1 cellular context compared by ENCODE assay signal in the genomic region with DNA sequence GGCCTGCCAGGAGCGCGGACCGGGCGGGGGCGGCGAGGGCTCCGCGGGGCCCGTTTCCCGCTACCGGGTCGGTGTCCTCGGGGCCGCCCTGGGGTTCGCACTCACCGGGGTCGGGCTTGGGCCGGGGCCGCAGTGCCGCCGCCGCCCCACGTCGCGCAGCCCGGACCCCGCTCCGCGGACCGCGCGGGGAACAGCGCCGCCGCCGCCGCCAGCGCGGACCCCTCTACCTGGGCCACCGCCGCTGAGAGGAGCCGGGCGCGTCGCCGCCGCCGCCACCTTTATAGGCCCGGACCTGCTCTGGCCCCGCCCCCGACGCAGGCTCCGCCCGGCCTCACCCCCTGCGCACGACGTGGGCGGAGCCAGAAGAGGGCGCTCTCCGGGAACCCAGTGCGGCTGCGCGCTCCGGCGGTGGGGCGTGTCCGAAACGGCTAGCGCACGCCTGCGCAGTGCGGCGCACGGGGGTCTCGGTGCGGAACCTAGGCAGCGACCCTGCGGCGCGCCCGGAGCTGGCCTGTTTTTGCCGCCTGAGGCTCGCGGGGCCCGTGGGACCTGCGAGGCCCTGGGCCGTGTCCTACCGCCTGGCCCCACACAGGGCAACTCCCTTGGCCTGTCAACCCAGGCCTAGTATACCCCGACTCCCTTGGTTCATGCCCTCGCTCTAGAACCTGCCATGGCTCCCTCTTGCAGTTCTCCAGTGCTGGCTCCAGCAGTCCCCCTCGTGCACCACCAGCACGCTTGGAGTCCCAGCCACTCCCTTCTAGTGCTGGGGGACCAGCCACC.
TF ChIP-seq lines count a peak whose summit lies in the region.

A gene (minus strand): TSS at position 254 of the 780 bp plus-strand sequence. CDS start 393 bp downstream, outside the sequence.

TF ChIP-seq in HepG2, 621 proteins besides CTCF, POLR2A, EP300 and RAD21 (continued from another document and continues in another):
- TF ChIP-seq, protein P1, sequence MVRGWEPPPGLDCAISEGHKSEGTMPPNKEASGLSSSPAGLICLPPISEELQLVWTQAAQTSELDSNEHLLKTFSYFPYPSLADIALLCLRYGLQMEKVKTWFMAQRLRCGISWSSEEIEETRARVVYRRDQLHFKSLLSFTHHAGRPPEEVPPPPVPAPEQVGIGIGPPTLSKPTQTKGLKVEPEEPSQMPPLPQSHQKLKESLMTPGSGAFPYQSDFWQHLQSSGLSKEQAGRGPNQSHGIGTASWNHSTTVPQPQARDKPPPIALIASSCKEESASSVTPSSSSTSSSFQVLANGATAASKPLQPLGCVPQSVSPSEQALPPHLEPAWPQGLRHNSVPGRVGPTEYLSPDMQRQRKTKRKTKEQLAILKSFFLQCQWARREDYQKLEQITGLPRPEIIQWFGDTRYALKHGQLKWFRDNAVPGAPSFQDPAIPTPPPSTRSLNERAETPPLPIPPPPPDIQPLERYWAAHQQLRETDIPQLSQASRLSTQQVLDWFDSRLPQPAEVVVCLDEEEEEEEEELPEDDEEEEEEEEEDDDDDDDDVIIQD (CRISPR knock-in tag; IDR thresholded peaks at IDR 0.05; ENCODE audit: low read depth) = peak; percentile 32; the same call in 1 of the 2 replicates
- peak; percentile 56; the same call in 1 of the 2 replicates for TF ChIP-seq HNRNPUL1 (IDR thresholded peaks at IDR 0.05; ENCODE audit: low read depth, low read length)
- TF ChIP-seq ZNF124 (CRISPR knock-in tag; IDR thresholded peaks at IDR 0.05) = 0 out of 2 replicates have a peak, but pooled peaks have one; percentile 19
- TF ChIP-seq ZNF747 (CRISPR knock-in tag; IDR thresholded peaks at IDR 0.05; ENCODE audit: borderline replicate concordance) = peak; percentile 70; the same call in 1 of the 2 replicates
- TF ChIP-seq, protein P2, sequence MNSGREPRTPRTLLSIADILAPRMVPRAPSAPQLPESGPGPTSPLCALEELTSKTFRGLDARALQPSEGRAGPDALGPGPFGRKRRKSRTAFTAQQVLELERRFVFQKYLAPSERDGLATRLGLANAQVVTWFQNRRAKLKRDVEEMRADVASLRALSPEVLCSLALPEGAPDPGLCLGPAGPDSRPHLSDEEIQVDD (CRISPR knock-in tag; IDR thresholded peaks at IDR 0.05; ENCODE audit: borderline replicate concordance) = peak; percentile 64; the same call in 1 of the 2 replicates
- TF ChIP-seq, protein P3, sequence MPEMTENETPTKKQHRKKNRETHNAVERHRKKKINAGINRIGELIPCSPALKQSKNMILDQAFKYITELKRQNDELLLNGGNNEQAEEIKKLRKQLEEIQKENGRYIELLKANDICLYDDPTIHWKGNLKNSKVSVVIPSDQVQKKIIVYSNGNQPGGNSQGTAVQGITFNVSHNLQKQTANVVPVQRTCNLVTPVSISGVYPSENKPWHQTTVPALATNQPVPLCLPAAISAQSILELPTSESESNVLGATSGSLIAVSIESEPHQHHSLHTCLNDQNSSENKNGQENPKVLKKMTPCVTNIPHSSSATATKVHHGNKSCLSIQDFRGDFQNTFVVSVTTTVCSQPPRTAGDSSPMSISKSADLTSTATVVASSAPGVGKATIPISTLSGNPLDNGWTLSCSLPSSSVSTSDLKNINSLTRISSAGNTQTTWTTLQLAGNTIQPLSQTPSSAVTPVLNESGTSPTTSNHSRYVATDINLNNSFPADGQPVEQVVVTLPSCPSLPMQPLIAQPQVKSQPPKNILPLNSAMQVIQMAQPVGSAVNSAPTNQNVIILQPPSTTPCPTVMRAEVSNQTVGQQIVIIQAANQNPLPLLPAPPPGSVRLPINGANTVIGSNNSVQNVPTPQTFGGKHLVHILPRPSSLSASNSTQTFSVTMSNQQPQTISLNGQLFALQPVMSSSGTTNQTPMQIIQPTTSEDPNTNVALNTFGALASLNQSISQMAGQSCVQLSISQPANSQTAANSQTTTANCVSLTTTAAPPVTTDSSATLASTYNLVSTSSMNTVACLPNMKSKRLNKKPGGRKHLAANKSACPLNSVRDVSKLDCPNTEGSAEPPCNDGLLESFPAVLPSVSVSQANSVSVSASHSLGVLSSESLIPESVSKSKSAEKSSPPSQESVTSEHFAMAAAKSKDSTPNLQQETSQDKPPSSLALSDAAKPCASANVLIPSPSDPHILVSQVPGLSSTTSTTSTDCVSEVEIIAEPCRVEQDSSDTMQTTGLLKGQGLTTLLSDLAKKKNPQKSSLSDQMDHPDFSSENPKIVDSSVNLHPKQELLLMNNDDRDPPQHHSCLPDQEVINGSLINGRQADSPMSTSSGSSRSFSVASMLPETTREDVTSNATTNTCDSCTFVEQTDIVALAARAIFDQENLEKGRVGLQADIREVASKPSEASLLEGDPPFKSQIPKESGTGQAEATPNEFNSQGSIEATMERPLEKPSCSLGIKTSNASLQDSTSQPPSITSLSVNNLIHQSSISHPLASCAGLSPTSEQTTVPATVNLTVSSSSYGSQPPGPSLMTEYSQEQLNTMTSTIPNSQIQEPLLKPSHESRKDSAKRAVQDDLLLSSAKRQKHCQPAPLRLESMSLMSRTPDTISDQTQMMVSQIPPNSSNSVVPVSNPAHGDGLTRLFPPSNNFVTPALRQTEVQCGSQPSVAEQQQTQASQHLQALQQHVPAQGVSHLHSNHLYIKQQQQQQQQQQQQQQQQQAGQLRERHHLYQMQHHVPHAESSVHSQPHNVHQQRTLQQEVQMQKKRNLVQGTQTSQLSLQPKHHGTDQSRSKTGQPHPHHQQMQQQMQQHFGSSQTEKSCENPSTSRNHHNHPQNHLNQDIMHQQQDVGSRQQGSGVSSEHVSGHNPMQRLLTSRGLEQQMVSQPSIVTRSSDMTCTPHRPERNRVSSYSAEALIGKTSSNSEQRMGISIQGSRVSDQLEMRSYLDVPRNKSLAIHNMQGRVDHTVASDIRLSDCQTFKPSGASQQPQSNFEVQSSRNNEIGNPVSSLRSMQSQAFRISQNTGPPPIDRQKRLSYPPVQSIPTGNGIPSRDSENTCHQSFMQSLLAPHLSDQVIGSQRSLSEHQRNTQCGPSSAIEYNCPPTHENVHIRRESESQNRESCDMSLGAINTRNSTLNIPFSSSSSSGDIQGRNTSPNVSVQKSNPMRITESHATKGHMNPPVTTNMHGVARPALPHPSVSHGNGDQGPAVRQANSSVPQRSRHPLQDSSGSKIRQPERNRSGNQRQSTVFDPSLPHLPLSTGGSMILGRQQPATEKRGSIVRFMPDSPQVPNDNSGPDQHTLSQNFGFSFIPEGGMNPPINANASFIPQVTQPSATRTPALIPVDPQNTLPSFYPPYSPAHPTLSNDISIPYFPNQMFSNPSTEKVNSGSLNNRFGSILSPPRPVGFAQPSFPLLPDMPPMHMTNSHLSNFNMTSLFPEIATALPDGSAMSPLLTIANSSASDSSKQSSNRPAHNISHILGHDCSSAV (CRISPR knock-in tag; IDR thresholded peaks at IDR 0.05; ENCODE audit: borderline replicate concordance) = peak; percentile 93; the same call in 1 of the 2 replicates
- peak; percentile 43; the same call in 1 of the 2 replicates for TF ChIP-seq FOXK1 (CRISPR knock-in tag; IDR thresholded peaks at IDR 0.05; ENCODE audit: borderline replicate concordance, low read depth)
- 0 out of 2 replicates have a peak, but pooled peaks have one; percentile 11 for TF ChIP-seq ETV6 (CRISPR knock-in tag; conservative IDR thresholded peaks at IDR 0.05)
- peak; percentile 98; the same call in 1 of the 2 replicates for TF ChIP-seq CHD4 (IDR thresholded peaks at IDR 0.05; ENCODE audit: borderline replicate concordance, low read length)
- no peak for TF ChIP-seq RBM39 (IDR thresholded peaks at IDR 0.05; ENCODE audit: low read depth, low read length, poor library complexity, severe bottlenecking)
- peak; percentile 99 for TF ChIP-seq ADNP (CRISPR knock-in tag; IDR thresholded peaks at IDR 0.05)
- 0 out of 2 replicates have a peak, but pooled peaks have one; percentile 11 for TF ChIP-seq BCL6 (CRISPR knock-in tag; IDR thresholded peaks at IDR 0.05)
- TF ChIP-seq NRL (CRISPR knock-in tag; IDR thresholded peaks at IDR 0.05; ENCODE audit: borderline replicate concordance) = peak; percentile 67; the same call in 1 of the 2 replicates
- TF ChIP-seq ZNF709 (CRISPR knock-in tag; IDR thresholded peaks at IDR 0.05) = peak; percentile 75
- peak; percentile 95 for TF ChIP-seq RCOR2 (CRISPR knock-in tag; IDR thresholded peaks at IDR 0.05)
- TF ChIP-seq, protein P4, sequence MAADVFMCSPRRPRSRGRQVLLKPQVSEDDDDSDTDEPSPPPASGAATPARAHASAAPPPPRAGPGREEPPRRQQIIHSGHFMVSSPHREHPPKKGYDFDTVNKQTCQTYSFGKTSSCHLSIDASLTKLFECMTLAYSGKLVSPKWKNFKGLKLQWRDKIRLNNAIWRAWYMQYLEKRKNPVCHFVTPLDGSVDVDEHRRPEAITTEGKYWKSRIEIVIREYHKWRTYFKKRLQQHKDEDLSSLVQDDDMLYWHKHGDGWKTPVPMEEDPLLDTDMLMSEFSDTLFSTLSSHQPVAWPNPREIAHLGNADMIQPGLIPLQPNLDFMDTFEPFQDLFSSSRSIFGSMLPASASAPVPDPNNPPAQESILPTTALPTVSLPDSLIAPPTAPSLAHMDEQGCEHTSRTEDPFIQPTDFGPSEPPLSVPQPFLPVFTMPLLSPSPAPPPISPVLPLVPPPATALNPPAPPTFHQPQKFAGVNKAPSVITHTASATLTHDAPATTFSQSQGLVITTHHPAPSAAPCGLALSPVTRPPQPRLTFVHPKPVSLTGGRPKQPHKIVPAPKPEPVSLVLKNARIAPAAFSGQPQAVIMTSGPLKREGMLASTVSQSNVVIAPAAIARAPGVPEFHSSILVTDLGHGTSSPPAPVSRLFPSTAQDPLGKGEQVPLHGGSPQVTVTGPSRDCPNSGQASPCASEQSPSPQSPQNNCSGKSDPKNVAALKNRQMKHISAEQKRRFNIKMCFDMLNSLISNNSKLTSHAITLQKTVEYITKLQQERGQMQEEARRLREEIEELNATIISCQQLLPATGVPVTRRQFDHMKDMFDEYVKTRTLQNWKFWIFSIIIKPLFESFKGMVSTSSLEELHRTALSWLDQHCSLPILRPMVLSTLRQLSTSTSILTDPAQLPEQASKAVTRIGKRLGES (CRISPR knock-in tag; IDR thresholded peaks at IDR 0.05; ENCODE audit: borderline replicate concordance) = 0 out of 2 replicates have a peak, but pooled peaks have one; percentile 16
- peak; percentile 59; the same call in 1 of the 2 replicates for TF ChIP-seq MYC (CRISPR knock-in tag; IDR thresholded peaks at IDR 0.05; ENCODE audit: borderline replicate concordance)
- TF ChIP-seq, protein P5, sequence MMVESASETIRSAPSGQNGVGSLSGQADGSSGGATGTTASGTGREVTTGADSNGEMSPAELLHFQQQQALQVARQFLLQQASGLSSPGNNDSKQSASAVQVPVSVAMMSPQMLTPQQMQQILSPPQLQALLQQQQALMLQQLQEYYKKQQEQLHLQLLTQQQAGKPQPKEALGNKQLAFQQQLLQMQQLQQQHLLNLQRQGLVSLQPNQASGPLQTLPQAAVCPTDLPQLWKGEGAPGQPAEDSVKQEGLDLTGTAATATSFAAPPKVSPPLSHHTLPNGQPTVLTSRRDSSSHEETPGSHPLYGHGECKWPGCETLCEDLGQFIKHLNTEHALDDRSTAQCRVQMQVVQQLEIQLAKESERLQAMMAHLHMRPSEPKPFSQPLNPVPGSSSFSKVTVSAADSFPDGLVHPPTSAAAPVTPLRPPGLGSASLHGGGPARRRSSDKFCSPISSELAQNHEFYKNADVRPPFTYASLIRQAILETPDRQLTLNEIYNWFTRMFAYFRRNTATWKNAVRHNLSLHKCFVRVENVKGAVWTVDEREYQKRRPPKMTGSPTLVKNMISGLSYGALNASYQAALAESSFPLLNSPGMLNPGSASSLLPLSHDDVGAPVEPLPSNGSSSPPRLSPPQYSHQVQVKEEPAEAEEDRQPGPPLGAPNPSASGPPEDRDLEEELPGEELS (CRISPR knock-in tag; IDR thresholded peaks at IDR 0.05) = no peak
- peak; percentile 76 for TF ChIP-seq SALL1 (CRISPR knock-in tag; IDR thresholded peaks at IDR 0.05)
- TF ChIP-seq, protein P6, sequence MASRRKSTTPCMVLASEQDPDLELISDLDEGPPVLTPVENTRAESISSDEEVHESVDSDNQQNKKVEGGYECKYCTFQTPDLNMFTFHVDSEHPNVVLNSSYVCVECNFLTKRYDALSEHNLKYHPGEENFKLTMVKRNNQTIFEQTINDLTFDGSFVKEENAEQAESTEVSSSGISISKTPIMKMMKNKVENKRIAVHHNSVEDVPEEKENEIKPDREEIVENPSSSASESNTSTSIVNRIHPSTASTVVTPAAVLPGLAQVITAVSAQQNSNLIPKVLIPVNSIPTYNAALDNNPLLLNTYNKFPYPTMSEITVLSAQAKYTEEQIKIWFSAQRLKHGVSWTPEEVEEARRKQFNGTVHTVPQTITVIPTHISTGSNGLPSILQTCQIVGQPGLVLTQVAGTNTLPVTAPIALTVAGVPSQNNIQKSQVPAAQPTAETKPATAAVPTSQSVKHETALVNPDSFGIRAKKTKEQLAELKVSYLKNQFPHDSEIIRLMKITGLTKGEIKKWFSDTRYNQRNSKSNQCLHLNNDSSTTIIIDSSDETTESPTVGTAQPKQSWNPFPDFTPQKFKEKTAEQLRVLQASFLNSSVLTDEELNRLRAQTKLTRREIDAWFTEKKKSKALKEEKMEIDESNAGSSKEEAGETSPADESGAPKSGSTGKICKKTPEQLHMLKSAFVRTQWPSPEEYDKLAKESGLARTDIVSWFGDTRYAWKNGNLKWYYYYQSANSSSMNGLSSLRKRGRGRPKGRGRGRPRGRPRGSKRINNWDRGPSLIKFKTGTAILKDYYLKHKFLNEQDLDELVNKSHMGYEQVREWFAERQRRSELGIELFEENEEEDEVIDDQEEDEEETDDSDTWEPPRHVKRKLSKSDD (CRISPR knock-in tag; IDR thresholded peaks at IDR 0.05; ENCODE audit: low read depth) = 0 out of 2 replicates have a peak, but pooled peaks have one; percentile 23
- TF ChIP-seq, protein P7, sequence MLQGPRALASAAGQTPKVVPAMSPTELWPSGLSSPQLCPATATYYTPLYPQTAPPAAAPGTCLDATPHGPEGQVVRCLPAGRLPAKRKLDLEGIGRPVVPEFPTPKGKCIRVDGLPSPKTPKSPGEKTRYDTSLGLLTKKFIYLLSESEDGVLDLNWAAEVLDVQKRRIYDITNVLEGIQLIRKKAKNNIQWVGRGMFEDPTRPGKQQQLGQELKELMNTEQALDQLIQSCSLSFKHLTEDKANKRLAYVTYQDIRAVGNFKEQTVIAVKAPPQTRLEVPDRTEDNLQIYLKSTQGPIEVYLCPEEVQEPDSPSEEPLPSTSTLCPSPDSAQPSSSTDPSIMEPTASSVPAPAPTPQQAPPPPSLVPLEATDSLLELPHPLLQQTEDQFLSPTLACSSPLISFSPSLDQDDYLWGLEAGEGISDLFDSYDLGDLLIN (CRISPR knock-in tag; IDR thresholded peaks at IDR 0.05; ENCODE audit: borderline replicate concordance) = no peak; the same call in 1 of the 2 replicates
- TF ChIP-seq KDM3A (CRISPR knock-in tag; IDR thresholded peaks at IDR 0.05; ENCODE audit: low read depth) = peak; percentile 21; the same call in 1 of the 2 replicates
- peak; percentile 48; the same call in 1 of the 2 replicates for TF ChIP-seq NR1H2 (CRISPR knock-in tag; IDR thresholded peaks at IDR 0.05; ENCODE audit: borderline replicate concordance, low read depth)
- TF ChIP-seq, protein P8, sequence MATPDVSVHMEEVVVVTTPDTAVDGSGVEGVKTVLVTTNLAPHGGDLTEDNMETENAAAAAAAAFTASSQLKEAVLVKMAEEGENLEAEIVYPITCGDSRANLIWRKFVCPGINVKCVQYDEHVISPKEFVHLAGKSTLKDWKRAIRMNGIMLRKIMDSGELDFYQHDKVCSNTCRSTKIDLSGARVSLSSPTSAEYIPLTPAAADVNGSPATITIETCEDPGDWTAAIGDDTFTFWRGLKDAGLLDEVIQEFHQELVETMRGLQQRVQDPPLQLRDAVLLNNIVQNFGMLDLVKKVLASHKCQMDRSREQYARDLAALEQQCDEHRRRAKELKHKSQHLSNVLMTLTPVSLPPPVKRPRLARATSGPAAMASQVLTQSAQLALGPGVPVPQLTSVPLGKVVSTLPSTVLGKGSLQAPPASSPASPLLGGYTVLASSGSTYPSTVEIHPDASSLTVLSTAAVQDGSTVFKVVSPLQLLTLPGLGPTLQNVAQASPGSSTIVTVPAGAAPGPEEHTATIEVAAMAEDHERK (CRISPR knock-in tag; IDR thresholded peaks at IDR 0.05; ENCODE audit: low read depth) = 0 out of 2 replicates have a peak, but pooled peaks have one; percentile 45
- no peak; the same call in 1 of the 2 replicates for TF ChIP-seq CBFB (CRISPR knock-in tag; IDR thresholded peaks at IDR 0.05)
